Comparison of ENCODE assay signal across 1 cellular context in the genomic region with DNA sequence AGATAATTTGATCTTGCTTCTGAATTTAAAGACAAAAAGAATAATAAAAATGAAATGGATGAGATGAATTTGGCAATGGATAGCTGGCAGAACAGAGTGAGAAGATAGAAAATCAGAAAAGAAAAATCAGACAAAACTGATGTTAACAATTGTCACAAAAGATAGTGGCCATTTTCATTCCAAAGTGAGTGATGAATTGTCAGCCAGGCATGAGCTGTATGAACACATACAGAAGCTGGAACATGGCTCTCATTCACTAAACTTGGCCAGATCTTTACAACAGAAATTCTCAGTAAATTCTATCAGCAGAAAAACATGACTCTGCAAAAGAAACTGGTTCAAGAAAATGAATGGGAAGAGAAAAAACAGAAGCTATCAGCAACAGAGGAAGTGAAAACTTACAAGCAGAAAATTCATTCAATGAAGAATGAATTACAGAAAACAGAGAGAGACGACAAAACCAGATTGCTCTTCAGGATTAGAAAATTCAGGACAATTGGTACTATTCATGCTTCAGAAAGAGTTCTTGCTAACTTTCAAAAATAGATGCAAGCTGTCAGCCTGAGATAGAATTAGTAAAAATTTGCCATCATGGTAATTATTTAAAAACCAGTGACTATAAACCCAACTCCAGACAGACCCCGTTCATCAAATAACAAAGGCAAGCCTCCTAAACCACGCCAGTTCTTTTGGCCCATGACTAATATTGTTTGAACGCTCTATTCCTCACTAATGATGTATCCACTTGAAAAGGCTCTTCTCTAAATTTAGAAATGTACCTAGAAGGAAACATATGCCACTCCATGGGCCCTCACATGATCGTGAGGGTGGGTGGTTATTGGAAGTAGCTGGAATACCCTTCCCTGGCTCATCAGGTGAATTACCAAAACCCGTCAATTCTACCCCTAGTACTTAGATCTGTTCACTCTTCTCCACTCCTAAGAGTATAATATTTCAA.
TF ChIP-seq lines count a peak whose summit lies in the region.

No MANE protein-coding gene starts in this region.

TF ChIP-seq in K562, 482 proteins besides CTCF, POLR2A, EP300 and RAD21 (continued from another document):
- TF ChIP-seq, protein P1, sequence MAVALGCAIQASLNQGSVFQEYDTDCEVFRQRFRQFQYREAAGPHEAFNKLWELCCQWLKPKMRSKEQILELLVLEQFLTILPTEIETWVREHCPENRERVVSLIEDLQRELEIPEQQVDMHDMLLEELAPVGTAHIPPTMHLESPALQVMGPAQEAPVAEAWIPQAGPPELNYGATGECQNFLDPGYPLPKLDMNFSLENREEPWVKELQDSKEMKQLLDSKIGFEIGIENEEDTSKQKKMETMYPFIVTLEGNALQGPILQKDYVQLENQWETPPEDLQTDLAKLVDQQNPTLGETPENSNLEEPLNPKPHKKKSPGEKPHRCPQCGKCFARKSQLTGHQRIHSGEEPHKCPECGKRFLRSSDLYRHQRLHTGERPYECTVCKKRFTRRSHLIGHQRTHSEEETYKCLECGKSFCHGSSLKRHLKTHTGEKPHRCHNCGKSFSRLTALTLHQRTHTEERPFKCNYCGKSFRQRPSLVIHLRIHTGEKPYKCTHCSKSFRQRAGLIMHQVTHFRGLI (CRISPR knock-in tag; IDR thresholded peaks at IDR 0.05), result no peak
- TF ChIP-seq BRD9 (IDR thresholded peaks at IDR 0.05; ENCODE audit: low read depth, partially characterized antibody) (peak; percentile 53), MAFF (IDR thresholded peaks at IDR 0.05; ENCODE audit: low read length) (peak; percentile 59; the same call in 1 of the 2 replicates), ZNF316 (IDR thresholded peaks at IDR 0.05) (peak; percentile 91), DIDO1 (tag; IDR thresholded peaks at IDR 0.05; ENCODE audit: low read depth) (no peak), MAFK (IDR thresholded peaks at IDR 0.05; ENCODE audit: low read length) (peak; percentile 60; the same call in 1 of the 2 replicates), FIP1L1 (IDR thresholded peaks at IDR 0.05; ENCODE audit: low read depth, low read length, poor library complexity, severe bottlenecking) (no peak), TCF7 (IDR thresholded peaks at IDR 0.05; ENCODE audit: borderline replicate concordance) (no peak), NFE2 (IDR thresholded peaks at IDR 0.05; ENCODE audit: low read depth) (peak; percentile 68), ZNF717 (CRISPR knock-in tag; IDR thresholded peaks at IDR 0.05) (no peak), BRF1 (IDR thresholded peaks at IDR 0.05; ENCODE audit: borderline replicate concordance, extremely low read depth, insufficient read length) (no peak), ZNF280A (IDR thresholded peaks at IDR 0.05; ENCODE audit: low read depth, partially characterized antibody) (no peak), SMARCA4 (IDR thresholded peaks at IDR 0.05) (peak; percentile 39; the same call in 1 of the 2 replicates), SPI1 (IDR thresholded peaks at IDR 0.05; ENCODE audit: borderline replicate concordance, low read depth, low read length) (peak; percentile 53; the same call in 1 of the 2 replicates), ARID1B (IDR thresholded peaks at IDR 0.05) (peak; percentile 9; the same call in 1 of the 2 replicates), C11orf30 (IDR thresholded peaks at IDR 0.05; ENCODE audit: low read depth) (peak; percentile 83), KHSRP (IDR thresholded peaks at IDR 0.05) (no peak), MYBL2 (IDR thresholded peaks at IDR 0.05; ENCODE audit: low read depth) (no peak), MYBL2 (CRISPR knock-in tag; IDR thresholded peaks at IDR 0.05; ENCODE audit: borderline replicate concordance) (no peak), ZNF586 (CRISPR knock-in tag; conservative IDR thresholded peaks at IDR 0.05) (no peak), SOX6 (IDR thresholded peaks at IDR 0.05) (peak; percentile 63), HDAC2 (IDR thresholded peaks at IDR 0.05) (no peak), PBX2 (CRISPR knock-in tag; IDR thresholded peaks at IDR 0.05; ENCODE audit: low read depth) (no peak), PBX2 (tag; conservative IDR thresholded peaks at IDR 0.05; ENCODE audit: low read depth) (peak; percentile 57), CHD2 (IDR thresholded peaks at IDR 0.05; ENCODE audit: low read depth, low read length) (no peak), DDX20 (tag; IDR thresholded peaks at IDR 0.05; ENCODE audit: low read depth) (no peak), RB1 (IDR thresholded peaks at IDR 0.05; ENCODE audit: low read depth) (no peak), MEIS2 (IDR thresholded peaks at IDR 0.05; ENCODE audit: partially characterized antibody) (peak; percentile 69)
- TF ChIP-seq, protein P2, sequence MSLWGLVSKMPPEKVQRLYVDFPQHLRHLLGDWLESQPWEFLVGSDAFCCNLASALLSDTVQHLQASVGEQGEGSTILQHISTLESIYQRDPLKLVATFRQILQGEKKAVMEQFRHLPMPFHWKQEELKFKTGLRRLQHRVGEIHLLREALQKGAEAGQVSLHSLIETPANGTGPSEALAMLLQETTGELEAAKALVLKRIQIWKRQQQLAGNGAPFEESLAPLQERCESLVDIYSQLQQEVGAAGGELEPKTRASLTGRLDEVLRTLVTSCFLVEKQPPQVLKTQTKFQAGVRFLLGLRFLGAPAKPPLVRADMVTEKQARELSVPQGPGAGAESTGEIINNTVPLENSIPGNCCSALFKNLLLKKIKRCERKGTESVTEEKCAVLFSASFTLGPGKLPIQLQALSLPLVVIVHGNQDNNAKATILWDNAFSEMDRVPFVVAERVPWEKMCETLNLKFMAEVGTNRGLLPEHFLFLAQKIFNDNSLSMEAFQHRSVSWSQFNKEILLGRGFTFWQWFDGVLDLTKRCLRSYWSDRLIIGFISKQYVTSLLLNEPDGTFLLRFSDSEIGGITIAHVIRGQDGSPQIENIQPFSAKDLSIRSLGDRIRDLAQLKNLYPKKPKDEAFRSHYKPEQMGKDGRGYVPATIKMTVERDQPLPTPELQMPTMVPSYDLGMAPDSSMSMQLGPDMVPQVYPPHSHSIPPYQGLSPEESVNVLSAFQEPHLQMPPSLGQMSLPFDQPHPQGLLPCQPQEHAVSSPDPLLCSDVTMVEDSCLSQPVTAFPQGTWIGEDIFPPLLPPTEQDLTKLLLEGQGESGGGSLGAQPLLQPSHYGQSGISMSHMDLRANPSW (CRISPR knock-in tag; IDR thresholded peaks at IDR 0.05), result no peak
- TF ChIP-seq, protein P3, sequence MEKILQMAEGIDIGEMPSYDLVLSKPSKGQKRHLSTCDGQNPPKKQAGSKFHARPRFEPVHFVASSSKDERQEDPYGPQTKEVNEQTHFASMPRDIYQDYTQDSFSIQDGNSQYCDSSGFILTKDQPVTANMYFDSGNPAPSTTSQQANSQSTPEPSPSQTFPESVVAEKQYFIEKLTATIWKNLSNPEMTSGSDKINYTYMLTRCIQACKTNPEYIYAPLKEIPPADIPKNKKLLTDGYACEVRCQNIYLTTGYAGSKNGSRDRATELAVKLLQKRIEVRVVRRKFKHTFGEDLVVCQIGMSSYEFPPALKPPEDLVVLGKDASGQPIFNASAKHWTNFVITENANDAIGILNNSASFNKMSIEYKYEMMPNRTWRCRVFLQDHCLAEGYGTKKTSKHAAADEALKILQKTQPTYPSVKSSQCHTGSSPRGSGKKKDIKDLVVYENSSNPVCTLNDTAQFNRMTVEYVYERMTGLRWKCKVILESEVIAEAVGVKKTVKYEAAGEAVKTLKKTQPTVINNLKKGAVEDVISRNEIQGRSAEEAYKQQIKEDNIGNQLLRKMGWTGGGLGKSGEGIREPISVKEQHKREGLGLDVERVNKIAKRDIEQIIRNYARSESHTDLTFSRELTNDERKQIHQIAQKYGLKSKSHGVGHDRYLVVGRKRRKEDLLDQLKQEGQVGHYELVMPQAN (IDR thresholded peaks at IDR 0.05; ENCODE audit: borderline replicate concordance), result no peak
- TF ChIP-seq, protein P4, sequence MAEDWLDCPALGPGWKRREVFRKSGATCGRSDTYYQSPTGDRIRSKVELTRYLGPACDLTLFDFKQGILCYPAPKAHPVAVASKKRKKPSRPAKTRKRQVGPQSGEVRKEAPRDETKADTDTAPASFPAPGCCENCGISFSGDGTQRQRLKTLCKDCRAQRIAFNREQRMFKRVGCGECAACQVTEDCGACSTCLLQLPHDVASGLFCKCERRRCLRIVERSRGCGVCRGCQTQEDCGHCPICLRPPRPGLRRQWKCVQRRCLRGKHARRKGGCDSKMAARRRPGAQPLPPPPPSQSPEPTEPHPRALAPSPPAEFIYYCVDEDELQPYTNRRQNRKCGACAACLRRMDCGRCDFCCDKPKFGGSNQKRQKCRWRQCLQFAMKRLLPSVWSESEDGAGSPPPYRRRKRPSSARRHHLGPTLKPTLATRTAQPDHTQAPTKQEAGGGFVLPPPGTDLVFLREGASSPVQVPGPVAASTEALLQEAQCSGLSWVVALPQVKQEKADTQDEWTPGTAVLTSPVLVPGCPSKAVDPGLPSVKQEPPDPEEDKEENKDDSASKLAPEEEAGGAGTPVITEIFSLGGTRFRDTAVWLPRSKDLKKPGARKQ (CRISPR knock-in tag; IDR thresholded peaks at IDR 0.05), result no peak
- TF ChIP-seq, protein P5, sequence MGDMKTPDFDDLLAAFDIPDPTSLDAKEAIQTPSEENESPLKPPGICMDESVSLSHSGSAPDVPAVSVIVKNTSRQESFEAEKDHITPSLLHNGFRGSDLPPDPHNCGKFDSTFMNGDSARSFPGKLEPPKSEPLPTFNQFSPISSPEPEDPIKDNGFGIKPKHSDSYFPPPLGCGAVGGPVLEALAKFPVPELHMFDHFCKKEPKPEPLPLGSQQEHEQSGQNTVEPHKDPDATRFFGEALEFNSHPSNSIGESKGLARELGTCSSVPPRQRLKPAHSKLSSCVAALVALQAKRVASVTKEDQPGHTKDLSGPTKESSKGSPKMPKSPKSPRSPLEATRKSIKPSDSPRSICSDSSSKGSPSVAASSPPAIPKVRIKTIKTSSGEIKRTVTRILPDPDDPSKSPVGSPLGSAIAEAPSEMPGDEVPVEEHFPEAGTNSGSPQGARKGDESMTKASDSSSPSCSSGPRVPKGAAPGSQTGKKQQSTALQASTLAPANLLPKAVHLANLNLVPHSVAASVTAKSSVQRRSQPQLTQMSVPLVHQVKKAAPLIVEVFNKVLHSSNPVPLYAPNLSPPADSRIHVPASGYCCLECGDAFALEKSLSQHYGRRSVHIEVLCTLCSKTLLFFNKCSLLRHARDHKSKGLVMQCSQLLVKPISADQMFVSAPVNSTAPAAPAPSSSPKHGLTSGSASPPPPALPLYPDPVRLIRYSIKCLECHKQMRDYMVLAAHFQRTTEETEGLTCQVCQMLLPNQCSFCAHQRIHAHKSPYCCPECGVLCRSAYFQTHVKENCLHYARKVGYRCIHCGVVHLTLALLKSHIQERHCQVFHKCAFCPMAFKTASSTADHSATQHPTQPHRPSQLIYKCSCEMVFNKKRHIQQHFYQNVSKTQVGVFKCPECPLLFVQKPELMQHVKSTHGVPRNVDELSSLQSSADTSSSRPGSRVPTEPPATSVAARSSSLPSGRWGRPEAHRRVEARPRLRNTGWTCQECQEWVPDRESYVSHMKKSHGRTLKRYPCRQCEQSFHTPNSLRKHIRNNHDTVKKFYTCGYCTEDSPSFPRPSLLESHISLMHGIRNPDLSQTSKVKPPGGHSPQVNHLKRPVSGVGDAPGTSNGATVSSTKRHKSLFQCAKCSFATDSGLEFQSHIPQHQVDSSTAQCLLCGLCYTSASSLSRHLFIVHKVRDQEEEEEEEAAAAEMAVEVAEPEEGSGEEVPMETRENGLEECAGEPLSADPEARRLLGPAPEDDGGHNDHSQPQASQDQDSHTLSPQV (IDR thresholded peaks at IDR 0.05), result peak; percentile 22; the same call in 1 of the 2 replicates
